Comparison of ENCODE assay signal across 35 cellular contexts in the genomic region with DNA sequence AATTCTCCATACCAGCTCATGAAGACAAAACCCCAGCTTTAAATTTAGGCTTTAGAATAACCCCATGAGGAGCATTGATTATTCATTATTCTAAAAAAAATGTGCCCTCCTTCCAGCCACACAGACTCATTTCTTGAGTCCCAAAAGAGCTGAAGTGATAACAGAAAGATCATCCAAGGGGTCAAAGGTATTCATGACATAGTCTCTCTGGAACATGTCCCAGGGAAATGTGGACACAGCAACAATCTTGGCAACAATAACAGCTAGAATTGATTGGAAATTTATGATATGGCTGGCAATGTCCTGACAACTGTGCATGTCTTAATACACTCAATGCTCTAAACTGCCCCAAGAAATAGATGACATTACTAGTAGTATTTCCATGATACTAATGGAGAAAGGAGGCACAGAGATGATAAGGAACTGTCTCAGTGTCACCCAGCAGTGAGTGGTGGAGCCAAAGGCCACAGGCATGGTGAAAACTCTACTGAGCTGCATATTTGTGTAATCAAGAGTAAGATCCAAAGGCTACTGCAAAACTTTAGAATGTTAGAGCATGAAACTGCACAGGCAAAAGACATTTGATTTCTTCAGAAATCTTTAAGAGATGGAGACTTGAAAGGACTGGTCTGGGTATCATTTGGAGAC. TPM values are rescaled to one million over a fixed set of nuclear protein-coding genes. Genes with fewer than 3 reads are reported as not detected.
"Had no signal": no experiment of that assay in that cellular context is flagged by ENCODE, and none has a peak within 500 bp of the region (broad histone marks: within the 10 kb centered on the region; RNA-seq: fewer than 3 reads in every experiment).

No MANE protein-coding gene starts in this region.

- H3K4me3 ChIP-seq: neural progenitor cell, ovary, psoas muscle, skin epidermis, suprapubic skin, testis, tibial artery, transverse colon, upper lobe of right lung, uterus had no signal

- H3K4me3 Mint-ChIP-seq: naive thymus-derived CD4-positive, alpha-beta T cell; natural killer cell; nephron; neural progenitor cell; stimulated activated memory B cell treated with anti-CD40 and anti-IgM and Interleukin-4, amounts not matched to agents 10 μg/mL and 1 μg/mL and 100 μg/mL, for 72 hours; stimulated activated naive CD8-positive, alpha-beta T cell treated with anti-CD3 and anti-CD28 coated beads, Interleukin-15, amount 100 ng/mL, for 72 hours; type B pancreatic cell had no signal

- H3K27me3 Mint-ChIP-seq: progenitor cell of endocrine pancreas; stimulated activated memory B cell treated with anti-CD40 and anti-IgM and Interleukin-4, amounts not matched to agents 10 μg/mL and 1 μg/mL and 100 μg/mL, for 72 hours; stimulated activated naive CD8-positive, alpha-beta T cell treated with anti-CD3 and anti-CD28 coated beads, Interleukin-15, amount 100 ng/mL, for 72 hours had no signal

- H3K27ac Mint-ChIP-seq: naive thymus-derived CD4-positive, alpha-beta T cell; natural killer cell; nephron; neural progenitor cell; progenitor cell of endocrine pancreas; stimulated activated memory B cell treated with anti-CD40 and anti-IgM and Interleukin-4, amounts not matched to agents 10 μg/mL and 1 μg/mL and 100 μg/mL, for 72 hours; stimulated activated naive CD8-positive, alpha-beta T cell treated with anti-CD3 and anti-CD28 coated beads, Interleukin-15, amount 100 ng/mL, for 72 hours; type B pancreatic cell had no signal

- H3K36me3 Mint-ChIP-seq: naive thymus-derived CD4-positive, alpha-beta T cell; natural killer cell; neural progenitor cell; stimulated activated memory B cell treated with anti-CD40 and anti-IgM and Interleukin-4, amounts not matched to agents 10 μg/mL and 1 μg/mL and 100 μg/mL, for 72 hours; type B pancreatic cell had no signal

- H3K9me3 ChIP-seq: ovary, psoas muscle, suprapubic skin, testis, tibial artery, transverse colon, upper lobe of right lung, uterus had no signal

- H3K36me3 ChIP-seq: neural progenitor cell, ovary, suprapubic skin, tibial artery, transverse colon, upper lobe of right lung, uterus had no signal

- DNase-seq: naive thymus-derived CD4-positive, alpha-beta T cell; natural killer cell; occipital lobe; ovary; posterior cingulate gyrus; psoas muscle; right cardiac atrium; stimulated activated CD4-positive, alpha-beta T cell treated with anti-CD3 and anti-CD28 coated beads, Interleukin-15, amount 100 ng/mL, for 24 hours; stimulated activated CD4-positive, alpha-beta T cell treated with anti-CD3 and anti-CD28 coated beads, Interleukin-2, amount 100 ng/mL, for 24 hours; stimulated activated CD4-positive, alpha-beta T cell treated with anti-CD3 and anti-CD28 coated beads, Interleukin-2, amount 100 ng/mL, for 48 hours; stimulated activated CD4-positive, alpha-beta T cell treated with anti-CD3 and anti-CD28 coated beads, Interleukin-4, amount 100 ng/mL, for 4 hours; stimulated activated CD8-positive, alpha-beta memory T cell treated with anti-CD3 and anti-CD28 coated beads, Interleukin-4, amount 100 ng/mL, for 48 hours; stimulated activated naive CD4-positive, alpha-beta T cell; stimulated activated naive CD8-positive, alpha-beta T cell treated with anti-CD3 and anti-CD28 coated beads, Interleukin-15, amount 100 ng/mL, for 72 hours; stimulated activated naive CD8-positive, alpha-beta T cell treated with anti-CD3 and anti-CD28 coated beads, Interleukin-15, Interleukin-2, amounts not matched to agents 100 U/mL and 50 U/mL, for 24 hours; substantia nigra; testis; tibial artery; transverse colon; upper lobe of right lung; uterus had no signal

- H3K27me3 ChIP-seq: neural progenitor cell, ovary, suprapubic skin, testis, tibial artery, transverse colon, upper lobe of right lung had no signal

- H2AFZ ChIP-seq: neural progenitor cell, parathyroid adenoma had no signal

- H3K9ac ChIP-seq: neural progenitor cell, parathyroid adenoma had no signal

- H3K4me2 ChIP-seq: neural progenitor cell had no signal

- H3K79me2 ChIP-seq: parathyroid adenoma had no signal

- H3K9me3 Mint-ChIP-seq: natural killer cell; stimulated activated memory B cell treated with anti-CD40 and anti-IgM and Interleukin-4, amounts not matched to agents 10 μg/mL and 1 μg/mL and 100 μg/mL, for 72 hours; stimulated activated naive CD8-positive, alpha-beta T cell treated with anti-CD3 and anti-CD28 coated beads, Interleukin-15, amount 100 ng/mL, for 72 hours; type B pancreatic cell had no signal

- H3K4me1 ChIP-seq: neural progenitor cell, parathyroid adenoma, psoas muscle, suprapubic skin, testis, tibial artery, transverse colon, upper lobe of right lung, uterus had no signal

- H3K4me1 Mint-ChIP-seq: natural killer cell, nephron, neural progenitor cell had no signal

- H3K27ac ChIP-seq: neural progenitor cell, ovary, parathyroid adenoma, psoas muscle, skin epidermis, suprapubic skin, testis, tibial artery, transverse colon, upper lobe of right lung, uterus had no signal

- ATAC-seq: naive thymus-derived CD4-positive, alpha-beta T cell; natural killer cell; psoas muscle; right cardiac atrium; sciatic nerve; stimulated activated memory B cell treated with anti-CD40 and anti-IgM and Interleukin-4, amounts not matched to agents 10 μg/mL and 1 μg/mL and 100 μg/mL, for 72 hours; stimulated activated naive CD8-positive, alpha-beta T cell treated with anti-CD3 and anti-CD28 coated beads, Interleukin-15, amount 100 ng/mL, for 72 hours; stimulated activated naive CD8-positive, alpha-beta T cell treated with anti-CD3 and anti-CD28 coated beads, Interleukin-15, Interleukin-2, amounts not matched to agents 100 U/mL and 50 U/mL, for 24 hours; upper lobe of right lung had no signal

RNA-seq across cellular contexts. Expression of a gene that starts 37.3 kb away (rescaled TPM):
- total RNA-seq: naive thymus-derived CD4-positive, alpha-beta T cell; natural killer cell; osteoblast; ovary; progenitor cell of endocrine pancreas; psoas muscle; renal cortical epithelial cell; right cardiac atrium; sciatic nerve; suprapubic skin; transverse colon; urinary bladder; uterus had no signal
- polyA plus RNA-seq: naive thymus-derived CD4-positive, alpha-beta T cell; neural cell; ovary; psoas muscle; right cardiac atrium; urinary bladder had no signal

RNA-seq across cellular contexts. Expression of a gene that starts 58.5 kb away (rescaled TPM):
- total RNA-seq: naive thymus-derived CD4-positive, alpha-beta T cell; natural killer cell; occipital lobe; osteoblast; ovary; progenitor cell of endocrine pancreas; psoas muscle; renal cortical epithelial cell; right cardiac atrium; sciatic nerve; suprapubic skin; transverse colon; urinary bladder; uterus had no signal
- polyA plus RNA-seq: naive thymus-derived CD4-positive, alpha-beta T cell; neural cell; ovary; psoas muscle; right cardiac atrium; thymus; urinary bladder had no signal
